1 cellular context compared by ENCODE assay signal in genomic region chr5:179680014-179680779, GRCh38.
TF ChIP-seq lines count a peak whose summit lies in the region.

No MANE protein-coding gene starts in this region.

TF ChIP-seq in HepG2, 621 proteins besides CTCF, POLR2A, EP300 and RAD21 (continued from another document and continues in another):
- TF ChIP-seq DBP (CRISPR knock-in tag; IDR thresholded peaks at IDR 0.05; ENCODE audit: not compliant biosample characterization) (no peak), AKAP8 (CRISPR knock-in tag; IDR thresholded peaks at IDR 0.05) (0 out of 2 replicates have a peak, but pooled peaks have one; percentile 50), CERS6 (CRISPR knock-in tag; IDR thresholded peaks at IDR 0.05) (no peak), ZKSCAN8 (CRISPR knock-in tag; IDR thresholded peaks at IDR 0.05; ENCODE audit: borderline replicate concordance) (peak; percentile 63; the same call in 1 of the 2 replicates), TBX2 (CRISPR knock-in tag; IDR thresholded peaks at IDR 0.05; ENCODE audit: borderline replicate concordance) (peak; percentile 70), ADNP (CRISPR knock-in tag; IDR thresholded peaks at IDR 0.05) (peak; percentile 93; the same call in 1 of the 2 replicates), ZNF556 (CRISPR knock-in tag; IDR thresholded peaks at IDR 0.05; ENCODE audit: borderline replicate concordance) (0 out of 2 replicates have a peak, but pooled peaks have one; percentile 50), ZNF18 (CRISPR knock-in tag; IDR thresholded peaks at IDR 0.05; ENCODE audit: insufficient replicate concordance) (peak; percentile 98), EHMT2 (IDR thresholded peaks at IDR 0.05; ENCODE audit: borderline replicate concordance, low read depth, low read length) (peak; percentile 41; the same call in 1 of the 2 replicates), ISL2 (CRISPR knock-in tag; IDR thresholded peaks at IDR 0.05) (0 out of 2 replicates have a peak, but pooled peaks have one; percentile 18), ZNF407 (CRISPR knock-in tag; IDR thresholded peaks at IDR 0.05; ENCODE audit: not compliant biosample characterization) (no peak), PITX1 (CRISPR knock-in tag; IDR thresholded peaks at IDR 0.05) (peak; percentile 85), ZNF281 (CRISPR knock-in tag; IDR thresholded peaks at IDR 0.05; ENCODE audit: borderline replicate concordance) (peak; percentile 51; the same call in 1 of the 2 replicates), ZSCAN5A (CRISPR knock-in tag; IDR thresholded peaks at IDR 0.05; ENCODE audit: borderline replicate concordance) (peak; percentile 77; the same call in 1 of the 2 replicates), ETV5 (CRISPR knock-in tag; IDR thresholded peaks at IDR 0.05; ENCODE audit: borderline replicate concordance) (peak; percentile 96), ZNF326 (CRISPR knock-in tag; IDR thresholded peaks at IDR 0.05; ENCODE audit: borderline replicate concordance) (no peak), RORA (CRISPR knock-in tag; IDR thresholded peaks at IDR 0.05) (no peak), ZNF792 (CRISPR knock-in tag; IDR thresholded peaks at IDR 0.05) (peak; percentile 79; the same call in 1 of the 2 replicates), HNF1B (CRISPR knock-in tag; IDR thresholded peaks at IDR 0.05) (0 out of 2 replicates have a peak, but pooled peaks have one; percentile 19), ZNF121 (CRISPR knock-in tag; IDR thresholded peaks at IDR 0.05) (no peak), HOXA9 (CRISPR knock-in tag; IDR thresholded peaks at IDR 0.05; ENCODE audit: borderline replicate concordance) (no peak), ZNF513 (CRISPR knock-in tag; conservative IDR thresholded peaks at IDR 0.05) (no peak), SOX5 (CRISPR knock-in tag; IDR thresholded peaks at IDR 0.05; ENCODE audit: borderline replicate concordance) (peak; percentile 84), IRX3 (CRISPR knock-in tag; IDR thresholded peaks at IDR 0.05; ENCODE audit: borderline replicate concordance, low read depth) (peak; percentile 49; the same call in 1 of the 2 replicates), ZNF317 (CRISPR knock-in tag; IDR thresholded peaks at IDR 0.05) (peak; percentile 82; the same call in 1 of the 2 replicates), ATF1 (CRISPR knock-in tag; IDR thresholded peaks at IDR 0.05) (no peak), ZC3H13 (CRISPR knock-in tag; IDR thresholded peaks at IDR 0.05) (no peak), FOXA1 (IDR thresholded peaks at IDR 0.05) (no peak), FOXA1 (CRISPR knock-in tag; IDR thresholded peaks at IDR 0.05) (peak; percentile 59), HIC2 (CRISPR knock-in tag; IDR thresholded peaks at IDR 0.05; ENCODE audit: low read depth) (peak; percentile 79; the same call in 1 of the 2 replicates), JUND (CRISPR knock-in tag; IDR thresholded peaks at IDR 0.05) (0 out of 2 replicates have a peak, but pooled peaks have one; percentile 11), PLRG1 (conservative IDR thresholded peaks at IDR 0.05) (no peak), AHR (CRISPR knock-in tag; IDR thresholded peaks at IDR 0.05) (no peak)
